In the genomic region with DNA sequence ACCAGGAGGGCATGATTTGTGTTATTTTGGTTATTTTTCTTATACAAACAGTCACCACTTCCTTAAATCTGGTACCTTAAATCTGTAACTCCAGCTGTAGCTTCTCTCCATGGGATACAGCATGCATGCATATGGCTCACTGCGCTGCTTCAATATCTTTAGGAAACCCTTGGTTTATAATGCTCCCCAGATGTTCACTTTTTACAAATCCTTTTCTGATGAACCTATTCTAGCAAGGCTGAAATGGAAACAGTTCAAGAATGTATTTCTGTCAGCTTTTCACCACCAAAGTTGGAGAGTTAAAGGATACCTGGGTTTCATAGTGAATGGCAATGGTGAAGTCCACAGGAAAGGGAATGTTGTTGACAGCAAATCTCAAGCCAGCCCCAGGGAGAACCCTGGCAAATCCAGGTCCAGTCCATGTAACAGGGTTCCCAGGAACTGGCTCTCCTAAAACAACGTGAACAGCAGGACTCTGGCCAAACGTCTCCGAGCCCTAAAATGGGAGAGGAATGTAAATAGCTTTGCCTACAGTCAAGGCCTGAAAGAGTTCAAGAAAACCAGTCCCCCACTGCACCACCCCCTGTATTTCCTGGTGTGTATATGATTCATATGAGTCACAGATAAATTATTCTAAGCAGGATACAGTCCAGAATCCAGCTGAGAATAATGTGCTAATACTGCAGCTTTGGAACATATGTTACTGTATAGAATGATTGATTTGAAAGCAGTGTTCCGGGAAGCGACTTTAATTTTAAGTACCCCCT, we compare ENCODE assay signal across 15 cellular contexts. TPM values are rescaled to one million over a fixed set of nuclear protein-coding genes. Genes with fewer than 3 reads are reported as not detected.
A peak's percentile ranks its signal among the peaks of the same experiment; 100 is the strongest.
DNase-seq lines count a peak whose midpoint lies in the region; FAIRE-seq and TF ChIP-seq lines count a peak whose summit lies in the region.
"Had no signal": no experiment of that assay in that cellular context is flagged by ENCODE, and none has a peak within 500 bp of the region (broad histone marks: within the 10 kb centered on the region; RNA-seq: fewer than 3 reads in every experiment).

No MANE protein-coding gene starts in this region.

- no peaks in the 10 kb centered on the region for H3K36me3 Mint-ChIP-seq in activated CD4-positive, alpha-beta T cell treated with anti-CD3 and anti-CD28 coated beads, Interleukin-2, amount 10 ng/mL, durations not matched to agents 7 days and 5 days (ENCODE audit: low read depth)

- peak; percentile 87 for DNase-seq in GM23248
- DNase-seq in SJSA1 (ENCODE audit: low read depth in 1 of 2, low spot score in 2 of 2): peak; percentile 74 to 77
- peak; percentile 91 for DNase-seq in fibroblast of pulmonary artery (ENCODE audit: low read depth)
- peak; percentile 70 for DNase-seq in sigmoid colon
- DNase-seq in activated CD4-positive, alpha-beta T cell treated with anti-CD3 and anti-CD28 coated beads, Interleukin-2, amount 10 ng/mL, durations not matched to agents 7 days and 5 days: no peak
- no peak for DNase-seq in GM12891 (ENCODE audit: insufficient read length, low spot score)
- no peak for DNase-seq in HUDEP-2 (lab: John Stamatoyannopoulos, UW; ENCODE audit: unreplicated experiment in 76 of 76)
- no peak for DNase-seq in NCI-H2227 (lab: John Stamatoyannopoulos, UW; ENCODE audit: unreplicated experiment)
- DNase-seq: activated T-cell treated with anti-CD3 and anti-CD28 coated beads, Interleukin-2, amount 50 U/mL, for 48 hours; KG1; NCI-H526; T-helper 2 cell had no signal

- no peak overlapping the region for H3K4me3 Mint-ChIP-seq in activated CD4-positive, alpha-beta T cell treated with anti-CD3 and anti-CD28 coated beads, Interleukin-2, amount 10 ng/mL, durations not matched to agents 7 days and 5 days

- no peak for FAIRE-seq in GM12891 (lab: Jason Lieb, UNC)
- FAIRE-seq: endometrium had no signal

- H3K4me1 Mint-ChIP-seq in activated CD4-positive, alpha-beta T cell treated with anti-CD3 and anti-CD28 coated beads, Interleukin-2, amount 10 ng/mL, durations not matched to agents 7 days and 5 days: no peaks in the 10 kb centered on the region

- H3K27me3 ChIP-seq in GM23248 (replicated peaks; ENCODE audit: insufficient read depth): no peaks in the 10 kb centered on the region
- H3K27me3 ChIP-seq in SJSA1 (replicated peaks): no peaks in the 10 kb centered on the region
- H3K27me3 ChIP-seq in sigmoid colon: no peaks in the 10 kb centered on the region

- TF ChIP-seq CTCF in fibroblast of pulmonary artery (IDR thresholded peaks at IDR 0.05; ENCODE audit: low read length, missing control alignments): no peak
- no peak for TF ChIP-seq CTCF in sigmoid colon (IDR thresholded peaks at IDR 0.05)

- no peaks in the 10 kb centered on the region for H3K79me2 ChIP-seq in GM23248 (ENCODE audit: insufficient read depth)

- POLR2A ChIA-PET in activated CD4-positive, alpha-beta T cell treated with anti-CD3 and anti-CD28 coated beads, Interleukin-2, amount 10 ng/mL, durations not matched to agents 7 days and 5 days (lab: Charles Lee): no interaction called here

- H3K36me3 ChIP-seq in GM23248 (ENCODE audit: low read depth): no peaks in the 10 kb centered on the region
- H3K36me3 ChIP-seq in SJSA1: no peaks in the 10 kb centered on the region
- no peaks in the 10 kb centered on the region for H3K36me3 ChIP-seq in sigmoid colon

- CTCF ChIA-PET in activated CD4-positive, alpha-beta T cell treated with anti-CD3 and anti-CD28 coated beads, Interleukin-2, amount 10 ng/mL, durations not matched to agents 7 days and 5 days (lab: Charles Lee): no interaction called here

- H3K4me1 ChIP-seq in GM23248 (ENCODE audit: insufficient read depth): peaks cover 35% of the 10 kb centered on the region
- peaks cover 47% of the 10 kb centered on the region for H3K4me1 ChIP-seq in SJSA1 (replicated peaks)
- H3K4me1 ChIP-seq in sigmoid colon: peaks cover 0 to 37% (median 32%) of the 10 kb centered on the region in 4 donors

- H3K27me3 Mint-ChIP-seq in activated CD4-positive, alpha-beta T cell treated with anti-CD3 and anti-CD28 coated beads, Interleukin-2, amount 10 ng/mL, durations not matched to agents 7 days and 5 days: no peaks in the 10 kb centered on the region

- TF ChIP-seq EP300 in sigmoid colon (IDR thresholded peaks at IDR 0.05): no peak

- H4K20me1 ChIP-seq in GM23248 (ENCODE audit: insufficient read depth): no peaks in the 10 kb centered on the region

- H3K9me3 ChIP-seq in GM23248 (ENCODE audit: low read depth) (no peaks in the 10 kb centered on the region), SJSA1 (replicated peaks) (no peaks in the 10 kb centered on the region), sigmoid colon (no peaks in the 10 kb centered on the region)

- no peak for TF ChIP-seq POLR2A in sigmoid colon (IDR thresholded peaks at IDR 0.05)
- no peak for TF ChIP-seq POLR2A in GM12891 (IDR thresholded peaks at IDR 0.05; ENCODE audit: low read depth, low read length)

- peak overlapping the region; percentile 70 for H3K27ac ChIP-seq in GM23248
- peak overlapping the region; percentile 72 for H3K27ac ChIP-seq in SJSA1
- peak overlapping the region; percentile 23 to 81 (median 65) for H3K27ac ChIP-seq in sigmoid colon

- H3F3A ChIP-seq in GM23248 (ENCODE audit: insufficient read depth): peaks cover 18% of the 10 kb centered on the region

- 20 to 26% methylated on average over 6 of the region's 6 CpGs for WGBS in GM23248 (ENCODE audit: low coverage in 1 of 2, low lambda C conversion rate in 2 of 2, missing lambda C conversion rate in 2 of 2), 2 experiments
- 70 to 75% methylated on average over 6 of the region's 6 CpGs for WGBS in sigmoid colon, 2 donors

- no peaks in the 10 kb centered on the region for H3K9me2 ChIP-seq in GM23248 (ENCODE audit: insufficient read depth)

- in situ Hi-C loops in GM23248 (cut with MboI): no loop called here

- H3K4me3 ChIP-seq in GM23248: peak overlapping the region; percentile 13
- H3K4me3 ChIP-seq in SJSA1: no peak overlapping the region
- H3K4me3 ChIP-seq in fibroblast of pulmonary artery (replicated peaks; ENCODE audit: low read depth, low read length): no peak overlapping the region
- H3K4me3 ChIP-seq in sigmoid colon: no peak overlapping the region
- H3K4me3 ChIP-seq: lung had no signal

- no peak overlapping the region for H3K27ac Mint-ChIP-seq in activated CD4-positive, alpha-beta T cell treated with anti-CD3 and anti-CD28 coated beads, Interleukin-2, amount 10 ng/mL, durations not matched to agents 7 days and 5 days

- H3K9ac ChIP-seq in GM23248: peak overlapping the region; percentile 13

- H2AFZ ChIP-seq in GM23248: peak overlapping the region; percentile 72

- H3K9me3 Mint-ChIP-seq in activated CD4-positive, alpha-beta T cell treated with anti-CD3 and anti-CD28 coated beads, Interleukin-2, amount 10 ng/mL, durations not matched to agents 7 days and 5 days: no peaks in the 10 kb centered on the region

- peak overlapping the region; percentile 64 for H3K4me2 ChIP-seq in GM23248 (ENCODE audit: unreplicated experiment)

- intact Hi-C loops in sigmoid colon (cut with DNase I): no loop called here

TF ChIP-seq in GM12891, 5 proteins besides CTCF, POLR2A, EP300 and RAD21:
- TF ChIP-seq POLR2AphosphoS5 (IDR thresholded peaks at IDR 0.05; ENCODE audit: low read depth, low read length) (no peak), SPI1 (IDR thresholded peaks at IDR 0.05; ENCODE audit: low read depth, low read length) (no peak)

RNA-seq across cellular contexts. Expression of a gene that starts 50.7 kb away (rescaled TPM):
- not detected in 2 replicates for total RNA-seq in GM23248 (2014; rRNA removed; shearing (Covaris generic))
- polyA plus RNA-seq in GM23248 (2016; fragmentation: Nextera tagmentation; extraction: Ambion mirVana) (0.08 and 0.16 TPM in 2 replicates), sigmoid colon (under 1 TPM in 1 of 3 donors, not detected in 2; 0.04 TPM)
- 0.13 TPM in 1 of 2 replicates, not detected in the other for total RNA-seq in SJSA1 (2014; rRNA removed; shearing (Covaris generic))
- total RNA-seq in sigmoid colon: 1 to 10 TPM in 1 of 4 donors, under 1 TPM in 1, not detected in 2; 0.14 to 2.0 TPM
- total RNA-seq in activated CD4-positive, alpha-beta T cell treated with anti-CD3 and anti-CD28 coated beads, Interleukin-2, amount 10 ng/mL, durations not matched to agents 7 days and 5 days: not detected
- polyA plus RNA-seq in GM12891 (2012; ENCODE audit: low read depth, missing spikeins): 0.06 TPM
- total RNA-seq: subcutaneous adipose tissue had no signal

Comparison
In these comparisons a context has a peak if more than half of its experiments do, and no peak if none do; other contexts are left out.
1. DNase-seq: peak in GM23248 (single experiment), SJSA1 (2 of 2), fibroblast of pulmonary artery (single experiment) and sigmoid colon (single experiment); none in activated CD4-positive, alpha-beta T cell treated with anti-CD3 and anti-CD28 coated beads, Interleukin-2, amount 10 ng/mL, durations not matched to agents 7 days and 5 days (single experiment), GM12891 (single experiment), HUDEP-2 (0 of 76) and NCI-H2227 (single experiment).
2. Peak in every context shown above with its lines, with median percentiles within 50 percentile points of each other: H3K27ac ChIP-seq.